16 cellular contexts compared by ENCODE assay signal in the genomic region with DNA sequence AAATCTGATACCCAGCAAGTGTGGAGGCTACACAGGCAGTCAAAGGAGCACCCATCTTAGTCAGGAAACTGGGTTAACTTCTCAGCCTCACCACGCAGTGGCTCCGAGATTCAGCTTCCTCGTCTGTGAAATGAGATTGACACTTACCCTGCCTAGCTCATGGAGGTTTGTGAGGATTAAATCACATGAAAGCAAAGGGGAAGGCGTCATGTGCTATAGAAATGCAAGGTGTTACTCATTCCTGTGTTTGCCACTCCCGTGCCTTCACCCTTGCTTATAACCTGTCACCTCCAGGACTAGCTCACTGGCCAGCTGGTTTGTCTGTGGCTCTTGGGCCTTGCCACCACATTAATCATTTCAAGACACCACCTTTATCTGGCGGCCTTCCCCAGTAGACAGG.
A peak's percentile ranks its signal among the peaks of the same experiment; 100 is the strongest.
DNase-seq lines count a peak whose midpoint lies in the region; ATAC-seq and TF ChIP-seq lines count a peak whose summit lies in the region.
"Had no signal": no experiment of that assay in that cellular context is flagged by ENCODE, and none has a peak within 500 bp of the region (broad histone marks: within the 10 kb centered on the region; RNA-seq: fewer than 3 reads in every experiment).

No MANE protein-coding gene starts in this region.

- no peak overlapping the region for H3K4me3 Mint-ChIP-seq in CD8-positive, alpha-beta T cell
- no peak overlapping the region for H3K4me3 Mint-ChIP-seq in activated CD4-positive, alpha-beta memory T cell treated with anti-CD3 and anti-CD28 coated beads, Interleukin-2, amount 10 ng/mL, durations not matched to agents 7 days and 5 days
- H3K4me3 Mint-ChIP-seq: brain had no signal

- no peaks in the 10 kb centered on the region for H3K36me3 ChIP-seq in CD8-positive, alpha-beta T cell (ENCODE audit: insufficient read depth, low read length)
- H3K36me3 ChIP-seq in mucosa of descending colon (ENCODE audit: low read depth) (no peaks in the 10 kb centered on the region), tibial nerve (no peaks in the 10 kb centered on the region)
- H3K36me3 ChIP-seq: BE2C had no signal

- WGBS in tibial nerve, 2 donors: 92 to 96% methylated on average over 6 of the region's 6 CpGs

- POLR2A ChIA-PET in CD8-positive, alpha-beta T cell (lab: Charles Lee): interaction anchor here (0.8 kb wide), 1 partner anchor 9 kb away, joined by 4 read pairs; no protein-coding TSS in a partner anchor
- POLR2A ChIA-PET in activated CD4-positive, alpha-beta memory T cell treated with anti-CD3 and anti-CD28 coated beads, Interleukin-2, amount 10 ng/mL, durations not matched to agents 7 days and 5 days (lab: Charles Lee): interaction anchor here (3.5 to 5.9 kb wide), 2 partner anchors 22 to 118 kb away, joined by 34 to 36 read pairs; partner anchors contain the start of gene FOSL2

- DNase-seq in CD8-positive, alpha-beta T cell: no peak
- peak; percentile 26 for DNase-seq in activated CD4-positive, alpha-beta memory T cell treated with anti-CD3 and anti-CD28 coated beads, Interleukin-2, amount 10 ng/mL, durations not matched to agents 7 days and 5 days
- peak in 1 of 3 donors; percentile 51 for DNase-seq in mucosa of descending colon
- no peak for DNase-seq in tibial nerve (ENCODE audit: low spot score in 2 of 2)
- DNase-seq in AML-193 (lab: John Stamatoyannopoulos, UW): no peak
- DNase-seq: activated CD4-positive, alpha-beta T cell treated with anti-CD3 and anti-CD28 coated beads for 4 hours; activated effector memory CD4-positive, alpha-beta T cell treated with Interleukin-2 at 50 U/mL for 16 hours; BE2C; KG1; NCI-H1694; NCI-H526 treated with DMSO at 0.1 percent for 48 hours; posterior cingulate gyrus had no signal

- TF ChIP-seq POLR2A in tibial nerve (IDR thresholded peaks at IDR 0.05): no peak

- no peaks in the 10 kb centered on the region for H3K9me3 Mint-ChIP-seq in CD8-positive, alpha-beta T cell
- H3K9me3 Mint-ChIP-seq in activated CD4-positive, alpha-beta memory T cell treated with anti-CD3 and anti-CD28 coated beads, Interleukin-2, amount 10 ng/mL, durations not matched to agents 7 days and 5 days: no peaks in the 10 kb centered on the region
- H3K9me3 Mint-ChIP-seq: brain had no signal

- H3K4me1 ChIP-seq in CD8-positive, alpha-beta T cell (ENCODE audit: insufficient read depth, low read length): no peaks in the 10 kb centered on the region
- H3K4me1 ChIP-seq in mucosa of descending colon (ENCODE audit: low read depth) (peaks cover 40% of the 10 kb centered on the region), tibial nerve (peaks cover 0 to 36% (median 13%) of the 10 kb centered on the region in 4 donors)

- H3K27ac ChIP-seq in CD8-positive, alpha-beta T cell (ENCODE audit: low read depth, low read length): no peak overlapping the region
- H3K27ac ChIP-seq in tibial nerve: no peak overlapping the region

- no peaks in the 10 kb centered on the region for H3K9me3 ChIP-seq in CD8-positive, alpha-beta T cell (ENCODE audit: low read length)
- H3K9me3 ChIP-seq in mucosa of descending colon: no peaks in the 10 kb centered on the region
- no peaks in the 10 kb centered on the region for H3K9me3 ChIP-seq in tibial nerve
- H3K9me3 ChIP-seq: BE2C had no signal

- ATAC-seq in CD8-positive, alpha-beta T cell: peak; percentile 54
- ATAC-seq in HG02610 (IDR thresholded peaks at IDR 0.05; ENCODE audit: unreplicated experiment): peak; percentile 48
- peak; percentile 47 for ATAC-seq in mucosa of descending colon
- ATAC-seq in GM21526 (IDR thresholded peaks at IDR 0.05; ENCODE audit: low FRiP score, unreplicated experiment): no peak
- no peak for ATAC-seq in HG02588 (IDR thresholded peaks at IDR 0.05; ENCODE audit: unreplicated experiment)

- no peak overlapping the region for H3K4me3 ChIP-seq in CD8-positive, alpha-beta T cell (ENCODE audit: low read depth, low read length)
- no peak overlapping the region for H3K4me3 ChIP-seq in mucosa of descending colon
- no peak overlapping the region for H3K4me3 ChIP-seq in tibial nerve

- H3K4me1 Mint-ChIP-seq in CD8-positive, alpha-beta T cell (ENCODE audit: low read depth): peaks cover 13% of the 10 kb centered on the region
- H3K4me1 Mint-ChIP-seq in activated CD4-positive, alpha-beta memory T cell treated with anti-CD3 and anti-CD28 coated beads, Interleukin-2, amount 10 ng/mL, durations not matched to agents 7 days and 5 days: peaks cover 72% of the 10 kb centered on the region

- peaks cover 42% of the 10 kb centered on the region for H3K36me3 Mint-ChIP-seq in CD8-positive, alpha-beta T cell
- H3K36me3 Mint-ChIP-seq in activated CD4-positive, alpha-beta memory T cell treated with anti-CD3 and anti-CD28 coated beads, Interleukin-2, amount 10 ng/mL, durations not matched to agents 7 days and 5 days (ENCODE audit: low read depth): peaks cover 30% of the 10 kb centered on the region
- H3K36me3 Mint-ChIP-seq: brain had no signal

- TF ChIP-seq CTCF in CD8-positive, alpha-beta T cell (IDR thresholded peaks at IDR 0.05): no peak
- TF ChIP-seq CTCF in mucosa of descending colon (IDR thresholded peaks at IDR 0.05): no peak
- TF ChIP-seq CTCF in tibial nerve (IDR thresholded peaks at IDR 0.05): no peak

- no peak for TF ChIP-seq EP300 in tibial nerve (IDR thresholded peaks at IDR 0.05)

- H3K27me3 Mint-ChIP-seq in CD8-positive, alpha-beta T cell (ENCODE audit: low read depth): no peaks in the 10 kb centered on the region
- no peaks in the 10 kb centered on the region for H3K27me3 Mint-ChIP-seq in activated CD4-positive, alpha-beta memory T cell treated with anti-CD3 and anti-CD28 coated beads, Interleukin-2, amount 10 ng/mL, durations not matched to agents 7 days and 5 days

- H3K27me3 ChIP-seq in CD8-positive, alpha-beta T cell (ENCODE audit: insufficient read depth, low read length): no peaks in the 10 kb centered on the region
- H3K27me3 ChIP-seq in tibial nerve: no peaks in the 10 kb centered on the region
- H3K27me3 ChIP-seq: BE2C had no signal

- intact Hi-C loops in CD8-positive, alpha-beta T cell (cut with DNase I, micrococcal nuclease): no loop called here
- intact Hi-C loops in mucosa of descending colon (cut with DNase I, micrococcal nuclease): no loop called here

- no peak overlapping the region for H3K27ac Mint-ChIP-seq in CD8-positive, alpha-beta T cell
- H3K27ac Mint-ChIP-seq in activated CD4-positive, alpha-beta memory T cell treated with anti-CD3 and anti-CD28 coated beads, Interleukin-2, amount 10 ng/mL, durations not matched to agents 7 days and 5 days: peak overlapping the region; percentile 8

- CTCF ChIA-PET in CD8-positive, alpha-beta T cell (lab: Charles Lee): no interaction called here
- CTCF ChIA-PET in activated CD4-positive, alpha-beta memory T cell treated with anti-CD3 and anti-CD28 coated beads, Interleukin-2, amount 10 ng/mL, durations not matched to agents 7 days and 5 days (lab: Charles Lee): interaction anchor here (1.1 kb wide), 2 partner anchors 73 to 179 kb away, joined by 3 to 4 read pairs; no protein-coding TSS in a partner anchor

Comparison
In these comparisons a context has a peak if more than half of its experiments do, and no peak if none do; other contexts are left out.
1. ATAC-seq: peak in CD8-positive, alpha-beta T cell (single experiment), HG02610 (single experiment) and mucosa of descending colon (single experiment); none in GM21526 (single experiment) and HG02588 (single experiment).